Comparison of ENCODE assay signal across 24 cellular contexts in genomic region chr3:97515076-97515475, GRCh38.
"Had no signal": no experiment of that assay in that cellular context is flagged by ENCODE, and none has a peak within 500 bp of the region (broad histone marks: within the 10 kb centered on the region; RNA-seq: fewer than 3 reads in every experiment).

No MANE protein-coding gene starts in this region.

- H3K79me2 ChIP-seq: parathyroid adenoma had no signal

- H3K27me3 ChIP-seq: esophagus squamous epithelium, neutrophil, right atrium auricular region, spleen, testis, tibial artery, upper lobe of left lung, vagina had no signal

- H2AFZ ChIP-seq: parathyroid adenoma had no signal

- H3K9me3 ChIP-seq: esophagus squamous epithelium, neutrophil, prostate gland, testis, tibial artery, upper lobe of left lung, vagina had no signal

- ATAC-seq: left lobe of liver; natural killer cell treated with Interleukin-12 subunit alpha and Interleukin-12 subunit beta and Interleukin-15 and Interleukin-18, amount 100 ng/mL, for 72 hours; sciatic nerve; stimulated activated memory B cell treated with anti-CD40 and anti-IgM and Interleukin-4, amounts not matched to agents 10 μg/mL and 1 μg/mL and 100 μg/mL, for 72 hours; stimulated activated naive CD8-positive, alpha-beta T cell treated with anti-CD3 and anti-CD28 coated beads, Interleukin-15, Interleukin-2, amounts not matched to agents 100 U/mL and 50 U/mL, for 24 hours had no signal

- H3K36me3 ChIP-seq: esophagus squamous epithelium, neutrophil, prostate gland, right atrium auricular region, spleen, tibial artery, upper lobe of left lung, vagina had no signal

- DNase-seq: effector CD8-positive, alpha-beta T cell; endodermal cell; esophagus squamous epithelium; foreskin melanocyte; naive B cell; spleen; stimulated activated CD4-positive, alpha-beta T cell treated with anti-CD3 and anti-CD28 coated beads, Interleukin-4, amount 100 ng/mL, for 4 hours; stimulated activated naive CD8-positive, alpha-beta T cell treated with anti-CD3 and anti-CD28 coated beads, Interleukin-15, Interleukin-2, amounts not matched to agents 100 U/mL and 50 U/mL, for 24 hours; substantia nigra; testis; tibial artery; upper lobe of left lung had no signal

- H3K27ac ChIP-seq: esophagus squamous epithelium, neutrophil, parathyroid adenoma, prostate gland, right atrium auricular region, spleen, testis, tibial artery, upper lobe of left lung, vagina had no signal

- H3K4me3 ChIP-seq: esophagus squamous epithelium, lung, prostate gland, right atrium auricular region, spleen, testis, tibial artery, upper lobe of left lung, vagina had no signal

- H3K9ac ChIP-seq: parathyroid adenoma had no signal

- H3K4me1 ChIP-seq: esophagus squamous epithelium, parathyroid adenoma, prostate gland, right atrium auricular region, spleen, testis, tibial artery, upper lobe of left lung, vagina had no signal

- FAIRE-seq: colon, keratinocyte had no signal
